Comparison of ENCODE assay signal across 31 cellular contexts in genomic region chr11:83751041-83751440, GRCh38.
DNase-seq lines count a peak whose midpoint lies in the region; ATAC-seq and TF ChIP-seq lines count a peak whose summit lies in the region.
"Had no signal": no experiment of that assay in that cellular context is flagged by ENCODE, and none has a peak within 500 bp of the region (broad histone marks: within the 10 kb centered on the region; RNA-seq: fewer than 3 reads in every experiment).

No MANE protein-coding gene starts in this region.

- ATAC-seq in GM19452 (IDR thresholded peaks at IDR 0.05; ENCODE audit: unreplicated experiment) (no peak), GM18909 (IDR thresholded peaks at IDR 0.05; ENCODE audit: poor library complexity, unreplicated experiment) (no peak)
- ATAC-seq: A549; CD8-positive, alpha-beta T cell had no signal

- H3K36me3 ChIP-seq in A673 (ENCODE audit: insufficient read depth, low read length, poor library complexity, severe bottlenecking) = peaks cover 19% of the 10 kb centered on the region
- H3K36me3 ChIP-seq in SK-N-MC (ENCODE audit: insufficient read depth, low read length) = peaks cover 10% of the 10 kb centered on the region; the same call in 1 of the 2 replicates
- no peaks in the 10 kb centered on the region for H3K36me3 ChIP-seq in thyroid gland
- H3K36me3 ChIP-seq: BE2C; BLaER1; BLaER1 treated with 17β-estradiol and CSF1 and Interleukin-3, amounts not matched to agents 10 nM and 100 nM had no signal

- H3K27ac ChIP-seq in A673 (ENCODE audit: low read depth, low read length, poor library complexity, severe bottlenecking) (peak overlapping the region; percentile 99), SK-N-MC (peak overlapping the region; percentile 100), thyroid gland (no peak overlapping the region)
- H3K27ac ChIP-seq: 22Rv1; A549; BLaER1; BLaER1 treated with 17β-estradiol and CSF1 and Interleukin-3, amounts not matched to agents 10 nM and 100 nM; C4-2B had no signal

- CTCF ChIA-PET in A673 (lab: Charles Lee) = no interaction called here

- TF ChIP-seq POLR2A in thyroid gland (IDR thresholded peaks at IDR 0.05) = no peak

- peak overlapping the region; percentile 89 for H3K9ac ChIP-seq in SK-N-MC (ENCODE audit: insufficient read length)
- H3K9ac ChIP-seq: BLaER1; BLaER1 treated with 17β-estradiol and CSF1 and Interleukin-3, amounts not matched to agents 10 nM and 100 nM had no signal

- H3K4me1 ChIP-seq in A673 (ENCODE audit: insufficient read depth, low read length, poor library complexity, severe bottlenecking) (peaks cover 26% of the 10 kb centered on the region), thyroid gland (peaks cover 3 to 4% of the 10 kb centered on the region in 2 donors)
- H3K4me1 ChIP-seq: A549, BLaER1, Caco-2 had no signal

- WGBS in thyroid gland, 2 donors = 32 to 38% methylated on average over 1 of the region's 1 CpG

- H3K27me3 ChIP-seq in A673 (replicated peaks; ENCODE audit: insufficient read depth, low read depth, low read length, poor library complexity) (no peaks in the 10 kb centered on the region), thyroid gland (no peaks in the 10 kb centered on the region)
- H3K27me3 ChIP-seq: BE2C; BLaER1; BLaER1 treated with 17β-estradiol and CSF1 and Interleukin-3, amounts not matched to agents 10 nM and 100 nM had no signal

- intact Hi-C loops in A673 (cut with micrococcal nuclease; ENCODE audit: unreplicated experiment) = no loop called here
- intact Hi-C loops in thyroid gland (cut with DNase I) = no loop called here

- POLR2A ChIA-PET in A673 (lab: Charles Lee; ENCODE audit: low non-redundant PET) = interaction anchor here (0.5 to 2.0 kb wide), 4 partner anchors 28 to 458 kb away, joined by 3 to 6 read pairs (median 4); no protein-coding TSS in a partner anchor

- DNase-seq in A673 (ENCODE audit: low spot score) = peak; percentile 79
- DNase-seq in SK-N-MC (ENCODE audit: low read depth, low spot score) = no peak
- peak; percentile 60 to 69 for DNase-seq in thyroid gland
- DNase-seq in superior temporal gyrus (ENCODE audit: extremely low spot score) = no peak
- DNase-seq: 8988T; ACHN; AML-193; BE2C; C1 segment of cervical spinal cord; Caco-2; Calu3; CD4-positive, alpha-beta memory T cell; CD4-positive, alpha-beta T cell; CD4-positive, CD25-positive, alpha-beta regulatory T cell; CD8-positive, alpha-beta memory T cell; CD8-positive, alpha-beta T cell; COR-L47; DMS 273 treated with DMSO at 0.1 percent for 48 hours; DMS153; DMS53; DMS79; DMS79 treated with DMSO at 0.1 percent for 48 hours; DND-41; EL had no signal

- no peak for TF ChIP-seq CTCF in A673 (conservative IDR thresholded peaks at IDR 0.05; ENCODE audit: low read depth, low read length)
- TF ChIP-seq CTCF in thyroid gland (IDR thresholded peaks at IDR 0.05) = no peak

- no TSS peak for BruUV-seq in A673 (replicated peaks; lab: Mats Ljungman, UMichigan)

- H3K9me3 ChIP-seq in A673 (ENCODE audit: low read depth, low read length, poor library complexity, severe bottlenecking) (no peaks in the 10 kb centered on the region), SK-N-MC (ENCODE audit: low read depth, low read length) (no peaks in the 10 kb centered on the region), thyroid gland (no peaks in the 10 kb centered on the region)
- H3K9me3 ChIP-seq: A549; BE2C; BLaER1; BLaER1 treated with 17β-estradiol and CSF1 and Interleukin-3, amounts not matched to agents 10 nM and 100 nM; Caco-2 had no signal

- H3K4me3 ChIP-seq in A673 (ENCODE audit: low read depth, low read length, poor library complexity, severe bottlenecking) = peak overlapping the region; percentile 59
- peak overlapping the region; percentile 81 for H3K4me3 ChIP-seq in SK-N-MC
- H3K4me3 ChIP-seq in thyroid gland (replicated peaks in 1 of 3) = no peak overlapping the region
- H3K4me3 ChIP-seq: A549; BLaER1; BLaER1 treated with 17β-estradiol and CSF1 and Interleukin-3, amounts not matched to agents 10 nM and 100 nM had no signal

Comparison
In these comparisons a context has a peak if more than half of its experiments do, and no peak if none do; other contexts are left out.
1. DNase-seq: peak in A673 (single experiment) and thyroid gland (2 of 2); none in SK-N-MC (single experiment) and superior temporal gyrus (single experiment).
2. H3K27ac ChIP-seq: peak in A673 (single experiment) and SK-N-MC (single experiment); none in thyroid gland (0 of 3).
3. H3K4me3 ChIP-seq: peak in A673 (single experiment) and SK-N-MC (single experiment); none in thyroid gland (0 of 3).